In genomic region chr10:79413196-79413595, GRCh38 we compare ENCODE assay signal across 10 cellular contexts. TPM values are rescaled to one million over a fixed set of nuclear protein-coding genes. Genes with fewer than 3 reads are reported as not detected.
DNase-seq lines count a peak whose midpoint lies in the region; ATAC-seq and TF ChIP-seq lines count a peak whose summit lies in the region.
"Had no signal": no experiment of that assay in that cellular context is flagged by ENCODE, and none has a peak within 500 bp of the region (broad histone marks: within the 10 kb centered on the region; RNA-seq: fewer than 3 reads in every experiment).

No MANE protein-coding gene starts in this region.

- H4K91ac ChIP-seq in IMR-90 (ENCODE audit: insufficient read depth, low read depth, low read length), result peak overlapping the region; percentile 58

- TF ChIP-seq EP300 in suprapubic skin (IDR thresholded peaks at IDR 0.05), result no peak

- H2BK120ac ChIP-seq in IMR-90 (ENCODE audit: low read depth, low read length), result peak overlapping the region; percentile 60; the same call in 1 of the 2 replicates

- WGBS in IMR-90 (ENCODE audit: extremely low coverage in 2 of 2, insufficient read length in 1 of 2), 2 experiments, result 48% methylated on average over 5 of the region's 10 CpGs; no CpG with 5 or more reads in 1 of the 2 experiments
- WGBS in suprapubic skin, result 68% methylated on average over 10 of the region's 10 CpGs

- no peaks in the 10 kb centered on the region for H3K9me3 ChIP-seq in IMR-90 (ENCODE audit: control insufficient read depth, insufficient read depth, low read length)
- H3K9me3 ChIP-seq in suprapubic skin, result no peaks in the 10 kb centered on the region

- BruUV-seq in IMR-90 (replicated peaks; lab: Mats Ljungman, UMichigan), result no TSS peak

- no peaks in the 10 kb centered on the region for H3K27me3 ChIP-seq in IMR-90 (ENCODE audit: control insufficient read depth, insufficient read depth, low read length)
- no peaks in the 10 kb centered on the region for H3K27me3 ChIP-seq in suprapubic skin

- H2BK20ac ChIP-seq in IMR-90 (ENCODE audit: low read depth, low read length), result 0 out of 2 replicates have a peak overlapping the region, but pooled peaks have one; percentile 23

- H3K23ac ChIP-seq in IMR-90 (ENCODE audit: low read depth, low read length), result no peak overlapping the region

- H4K20me1 ChIP-seq in IMR-90 (ENCODE audit: insufficient read depth, low read length), result peaks cover 45% of the 10 kb centered on the region

- intact Hi-C loops in IMR-90 (cut with micrococcal nuclease), result no loop called here

- CTCF ChIA-PET in IMR-90 (lab: Yijun Ruan, JAX), result interaction anchor here (1.5 kb wide), 1 partner anchor 26 kb away, joined by 4 read pairs; no protein-coding TSS in a partner anchor

- no peak overlapping the region for H3K4me3 Mint-ChIP-seq in nephron
- H3K4me3 Mint-ChIP-seq: activated naive CD4-positive, alpha-beta T cell treated with anti-CD3 and anti-CD28 coated beads, Interleukin-2, amount 50 U/mL, for 24 hours; type B pancreatic cell had no signal

- no peak for TF ChIP-seq RAD21 in IMR-90 (IDR thresholded peaks at IDR 0.05; ENCODE audit: low read length)

- H3K14ac ChIP-seq in IMR-90 (replicated peaks; ENCODE audit: low read depth, low read length), result peak overlapping the region; percentile 72

- H3K9ac ChIP-seq in IMR-90 (ENCODE audit: low read depth, low read length), result no peak overlapping the region

- no peak overlapping the region for H3K4me2 ChIP-seq in IMR-90 (ENCODE audit: low read depth, low read length)

- H3K4me3 ChIP-seq in GM12864 (ENCODE audit: low read depth, low read length) (no peak overlapping the region), IMR-90 (ENCODE audit: insufficient read depth, low read depth, low read length) (no peak overlapping the region), suprapubic skin (no peak overlapping the region)

- H2BK5ac ChIP-seq in IMR-90 (ENCODE audit: low read depth, low read length, poor library complexity, severe bottlenecking), result peak overlapping the region; percentile 61

- peaks cover 27% of the 10 kb centered on the region for H3K36me3 Mint-ChIP-seq in nephron (ENCODE audit: low read depth)
- H3K36me3 Mint-ChIP-seq: activated naive CD4-positive, alpha-beta T cell treated with anti-CD3 and anti-CD28 coated beads, Interleukin-2, amount 50 U/mL, for 24 hours had no signal

- peak overlapping the region; percentile 4 for H2AFZ ChIP-seq in IMR-90 (replicated peaks; ENCODE audit: low read length, poor library complexity)

- peak overlapping the region; percentile 26; the same call in 1 of the 2 replicates for H3K18ac ChIP-seq in IMR-90 (ENCODE audit: low read depth, low read length)

- dilution Hi-C loops in IMR-90 (cut with HindIII; ENCODE audit: low sequenced_read_pairs, unreplicated experiment), result no loop called here

- H3K9me3 Mint-ChIP-seq in nephron, result no peaks in the 10 kb centered on the region
- H3K9me3 Mint-ChIP-seq: activated naive CD4-positive, alpha-beta T cell treated with anti-CD3 and anti-CD28 coated beads, Interleukin-2, amount 50 U/mL, for 24 hours; type B pancreatic cell had no signal

- peak overlapping the region; percentile 39; the same call in 1 of the 2 replicates for H3K27ac ChIP-seq in IMR-90 (ENCODE audit: insufficient read depth, low read length)
- H3K27ac ChIP-seq in suprapubic skin, result no peak overlapping the region

- H2AK5ac ChIP-seq in IMR-90 (ENCODE audit: low read depth, low read length), result peak overlapping the region; percentile 83

- peak overlapping the region in 1 of 2 experiments; percentile 59; a peak in 1 of 4 replicates for H4K8ac ChIP-seq in IMR-90 (ENCODE audit: low read depth in 2 of 2, low read length in 2 of 2)

- peaks cover 40% of the 10 kb centered on the region for H3K9me1 ChIP-seq in IMR-90 (ENCODE audit: insufficient read depth, low read length)

- no peak for TF ChIP-seq CTCF in GM12864 (IDR thresholded peaks at IDR 0.05; ENCODE audit: low read depth, low read length, missing control alignments)
- TF ChIP-seq CTCF in IMR-90 (conservative IDR thresholded peaks at IDR 0.05; ENCODE audit: low read depth, low read length), result no peak
- no peak for TF ChIP-seq CTCF in nephron (IDR thresholded peaks at IDR 0.05; ENCODE audit: unreplicated experiment in 3 of 3)
- no peak for TF ChIP-seq CTCF in suprapubic skin (IDR thresholded peaks at IDR 0.05)

- no peaks in the 10 kb centered on the region for H3K27me3 Mint-ChIP-seq in nephron (ENCODE audit: low read depth)
- H3K27me3 Mint-ChIP-seq: activated naive CD4-positive, alpha-beta T cell treated with anti-CD3 and anti-CD28 coated beads, Interleukin-2, amount 50 U/mL, for 24 hours had no signal

- in situ Hi-C loops in IMR-90 (cut with MboI; ENCODE audit: low sequenced_read_pairs), result no loop called here

- peak overlapping the region; percentile 81 for H3K4ac ChIP-seq in IMR-90 (ENCODE audit: low read depth, low read length)

- ATAC-seq in IMR-90 (ENCODE audit: low read depth) (peak; percentile 66), HG02678 (IDR thresholded peaks at IDR 0.05; ENCODE audit: unreplicated experiment) (no peak)

- H2AK9ac ChIP-seq in IMR-90 (replicated peaks; ENCODE audit: low read depth, low read length, poor library complexity), result peak overlapping the region; percentile 46

- peak overlapping the region; percentile 40; the same call in 1 of the 2 replicates for H3K56ac ChIP-seq in IMR-90 (ENCODE audit: extremely low read depth, insufficient read depth, low read length)

- peaks cover 39% of the 10 kb centered on the region for H3K4me1 ChIP-seq in IMR-90 (ENCODE audit: control insufficient read depth, insufficient read depth, low read length)
- H3K4me1 ChIP-seq in suprapubic skin, result peaks cover 20% of the 10 kb centered on the region

- H3K4me1 Mint-ChIP-seq in nephron, result peaks cover 47% of the 10 kb centered on the region
- H3K4me1 Mint-ChIP-seq: activated naive CD4-positive, alpha-beta T cell treated with anti-CD3 and anti-CD28 coated beads, Interleukin-2, amount 50 U/mL, for 24 hours had no signal

- TF ChIP-seq POLR2A in IMR-90 (IDR thresholded peaks at IDR 0.05; ENCODE audit: low read depth, low read length) (no peak), suprapubic skin (IDR thresholded peaks at IDR 0.05) (no peak)

- H3K79me1 ChIP-seq in IMR-90 (ENCODE audit: low read depth in 1 of 2, low read length in 2 of 2), result peaks cover 57 to 70% of the 10 kb centered on the region in 2 experiments

- POLR2A ChIA-PET in IMR-90 (lab: Charles Lee; ENCODE audit: unreplicated experiment), result interaction anchor here (1.0 kb wide), 1 partner anchor 9 kb away, joined by 3 read pairs; no protein-coding TSS in a partner anchor

- peak overlapping the region; percentile 51; the same call in 1 of the 3 replicates for H2BK15ac ChIP-seq in IMR-90 (ENCODE audit: low read depth, low read length)

- peak overlapping the region in 2 of 3 experiments; percentile 40 to 77 for H3K27ac Mint-ChIP-seq in nephron
- H3K27ac Mint-ChIP-seq: activated naive CD4-positive, alpha-beta T cell treated with anti-CD3 and anti-CD28 coated beads, Interleukin-2, amount 50 U/mL, for 24 hours; type B pancreatic cell had no signal

- DNase-seq in GM12864 (ENCODE audit: low read depth) (peak; percentile 13), IMR-90 (peak; percentile 41), amniotic epithelial cell (ENCODE audit: low read depth) (peak; percentile 64), globus pallidus (ENCODE audit: low spot score) (no peak), suprapubic skin (ENCODE audit: low spot score in 2 of 2) (no peak)
- DNase-seq in NK-92 treated with Interleukin-12 subunit alpha and Interleukin-12 subunit beta, amount 100 ng/mL, for 24 hours (lab: John Stamatoyannopoulos, UW), result no peak

- H3K36me3 ChIP-seq in IMR-90 (ENCODE audit: control insufficient read depth, insufficient read depth, low read length) (peaks cover 62% of the 10 kb centered on the region), suprapubic skin (no peaks in the 10 kb centered on the region)

- no peak overlapping the region for H4K5ac ChIP-seq in IMR-90 (ENCODE audit: low read depth, low read length)

TF ChIP-seq in IMR-90, 13 proteins besides CTCF, POLR2A, EP300 and RAD21:
- TF ChIP-seq MAZ (IDR thresholded peaks at IDR 0.05; ENCODE audit: borderline replicate concordance, low read depth, low read length) (peak; percentile 33; the same call in 1 of the 2 replicates), BHLHE40 (IDR thresholded peaks at IDR 0.05; ENCODE audit: low read depth, low read length) (0 out of 2 replicates have a peak, but pooled peaks have one; percentile 31), USF2 (IDR thresholded peaks at IDR 0.05; ENCODE audit: low read depth, low read length) (no peak), RCOR1 (IDR thresholded peaks at IDR 0.05; ENCODE audit: insufficient replicate concordance, low read length) (no peak)

RNA-seq across cellular contexts. Expression of gene ZCCHC24, which starts 32.2 kb away (rescaled TPM):
- total RNA-seq in IMR-90 (2012; rRNA removed) (12.2 and 15.1 TPM in 2 replicates), suprapubic skin (10 to 100 TPM in 2 of 4 donors, 1 to 10 TPM in 2; 8.9 to 17.3 (median 12.8) TPM)
- 25.9 and 29.9 TPM in 2 replicates for polyA plus RNA-seq in IMR-90 (2012; rRNA removed)
- polyA plus RNA-seq in IMR-90 (2012; cell fraction: cytosol; rRNA removed), result 19.8 and 29.3 TPM in 2 replicates
- polyA plus RNA-seq in IMR-90 (2012; cell fraction: nucleus; rRNA removed; ENCODE audit: low replicate concordance), result 22.4 and 28.3 TPM in 2 replicates

Comparison
In these comparisons a context has a peak if more than half of its experiments do, and no peak if none do; other contexts are left out.
1. DNase-seq: peak in GM12864 (single experiment), IMR-90 (single experiment) and amniotic epithelial cell (single experiment); none in globus pallidus (single experiment), suprapubic skin (0 of 2) and NK-92 treated with Interleukin-12 subunit alpha and Interleukin-12 subunit beta, amount 100 ng/mL, for 24 hours (single experiment).